In genomic region chr14:81273521-81273920, GRCh38 we compare ENCODE assay signal across 16 cellular contexts.
"Had no signal": no experiment of that assay in that cellular context is flagged by ENCODE, and none has a peak within 500 bp of the region (broad histone marks: within the 10 kb centered on the region; RNA-seq: fewer than 3 reads in every experiment).

No MANE protein-coding gene starts in this region.

- H3K79me2 ChIP-seq: hepatocyte, parathyroid adenoma had no signal

- H3K4me2 ChIP-seq: hepatocyte had no signal

- DNase-seq: activated B cell treated with CpG ODN at 0.5 μM for 24 hours; activated CD4-positive, alpha-beta T cell treated with anti-CD3 and anti-CD28 coated beads, Interleukin-2, amount 10 ng/mL, durations not matched to agents 24 days and 14 days; activated naive CD4-positive, alpha-beta T cell treated with Interleukin-2 at 50 U/mL for 16 hours; activated naive CD8-positive, alpha-beta T cell treated with anti-CD3 and anti-CD28 coated beads, Interleukin-2, amount 50 U/mL, for 24 hours; colonic mucosa; effector CD8-positive, alpha-beta T cell; left colon; small intestine; T-cell; T1000; transverse colon had no signal

- FAIRE-seq: small intestine had no signal

- H3K9me3 ChIP-seq: ascending aorta, colonic mucosa, gastroesophageal sphincter, transverse colon had no signal

- H3K4me3 ChIP-seq: ascending aorta, colonic mucosa, gastroesophageal sphincter, hepatocyte, transverse colon had no signal

- ATAC-seq: activated naive CD8-positive, alpha-beta T cell treated with anti-CD3 and anti-CD28 coated beads, Interleukin-2, amount 50 U/mL, for 24 hours; gastroesophageal sphincter; left colon; stimulated activated memory B cell treated with anti-CD40 and anti-IgM and Interleukin-4, amounts not matched to agents 10 μg/mL and 1 μg/mL and 100 μg/mL, for 72 hours; T-cell had no signal

- H3K27me3 ChIP-seq: ascending aorta, colonic mucosa, hepatocyte, transverse colon had no signal

- H3K4me1 ChIP-seq: ascending aorta, colonic mucosa had no signal

- H2AFZ ChIP-seq: hepatocyte, parathyroid adenoma had no signal

- H3K27ac ChIP-seq: ascending aorta, colonic mucosa, gastroesophageal sphincter, hepatocyte, parathyroid adenoma, transverse colon had no signal

- H3K36me3 ChIP-seq: ascending aorta, colonic mucosa, gastroesophageal sphincter, transverse colon had no signal

- H3K9ac ChIP-seq: parathyroid adenoma had no signal
